ENCODE assay signal across 12 cellular contexts in genomic region chr6:7196019-7196402, GRCh38.
DNase-seq lines count a peak whose midpoint lies in the region; ATAC-seq and TF ChIP-seq lines count a peak whose summit lies in the region.
"Had no signal": no experiment of that assay in that cellular context is flagged by ENCODE, and none has a peak within 500 bp of the region (broad histone marks: within the 10 kb centered on the region; RNA-seq: fewer than 3 reads in every experiment).

No MANE protein-coding gene starts in this region.

- POLR2A ChIA-PET in Caco-2 (lab: Charles Lee) = no interaction called here

- peaks cover 44% of the 10 kb centered on the region for H3K36me3 Mint-ChIP-seq in Caco-2 (ENCODE audit: insufficient read depth, unreplicated experiment)

- no peaks in the 10 kb centered on the region for H3K27me3 Mint-ChIP-seq in Caco-2 (ENCODE audit: insufficient read depth, unreplicated experiment)
- H3K27me3 Mint-ChIP-seq: activated B cell treated with CpG ODN at 0.5 μM for 24 hours had no signal

- H3K4me3 ChIP-seq in Caco-2 (ENCODE audit: low read depth, low read length) (no peak overlapping the region), colonic mucosa (no peak overlapping the region), BE2C (ENCODE audit: low read depth, low read length) (no peak overlapping the region)
- H3K4me3 ChIP-seq: smooth muscle cell had no signal

- H3K4me1 ChIP-seq in Caco-2 (peaks cover 8% of the 10 kb centered on the region), colonic mucosa (peaks cover 3% of the 10 kb centered on the region), BE2C (no peaks in the 10 kb centered on the region)

- ATAC-seq in GM18511 (IDR thresholded peaks at IDR 0.05; ENCODE audit: unreplicated experiment) = no peak
- ATAC-seq in HG02981 (IDR thresholded peaks at IDR 0.05; ENCODE audit: unreplicated experiment) = no peak
- ATAC-seq: Panc1 had no signal

- H3K4me1 Mint-ChIP-seq in Caco-2 (ENCODE audit: low read depth, unreplicated experiment) = peaks cover 5% of the 10 kb centered on the region

- H3K9me3 Mint-ChIP-seq in Caco-2 (ENCODE audit: unreplicated experiment) = no peaks in the 10 kb centered on the region
- H3K9me3 Mint-ChIP-seq: activated B cell treated with CpG ODN at 0.5 μM for 24 hours had no signal

- CTCF ChIA-PET in Caco-2 (lab: Charles Lee) = no interaction called here

- no peaks in the 10 kb centered on the region for H3K9me3 ChIP-seq in Caco-2
- H3K9me3 ChIP-seq in KOPT-K1 (ENCODE audit: insufficient read depth, low read length, poor library complexity, severe bottlenecking) = no peaks in the 10 kb centered on the region
- H3K9me3 ChIP-seq in colonic mucosa = no peaks in the 10 kb centered on the region
- H3K9me3 ChIP-seq in BE2C = no peaks in the 10 kb centered on the region

- H3K9ac ChIP-seq in colonic mucosa (ENCODE audit: low read depth in 2 of 2, low read length in 2 of 2) = peak overlapping the region in 1 of 2 donors; percentile 73

- H3K27ac ChIP-seq in KOPT-K1 (ENCODE audit: low read depth, low read length, poor library complexity, severe bottlenecking) (peak overlapping the region; percentile 44), colonic mucosa (peak overlapping the region; percentile 46)

- DNase-seq in Caco-2 = no peak
- no peak for DNase-seq in colonic mucosa
- peak; percentile 25 for DNase-seq in myocyte (ENCODE audit: low read depth)
- no peak for DNase-seq in BE2C
- DNase-seq in effector CD4-positive, alpha-beta T cell = no peak
- DNase-seq: activated B cell treated with CpG ODN at 0.5 μM for 24 hours, NCI-H1436 had no signal

- intact Hi-C loops in Caco-2 (cut with micrococcal nuclease; ENCODE audit: unreplicated experiment) (no loop called here), colonic mucosa (cut with DNase I) (no loop called here)

- no TSS peak for BruUV-seq in Caco-2 (replicated peaks; lab: Mats Ljungman, UMichigan)

- TF ChIP-seq CTCF in Caco-2 (IDR thresholded peaks at IDR 0.05; ENCODE audit: insufficient read depth in 1 of 2, low read depth in 1 of 2, low read length in 1 of 2, severe bottlenecking in 1 of 2, unreplicated experiment in 1 of 2) (no peak), colonic mucosa (IDR thresholded peaks at IDR 0.05) (no peak), BE2C (IDR thresholded peaks at IDR 0.05; ENCODE audit: low read depth, low read length) (no peak)

- peak overlapping the region; percentile 60 for H3K27ac Mint-ChIP-seq in Caco-2 (ENCODE audit: unreplicated experiment)

- H3K4me3 Mint-ChIP-seq in Caco-2 (ENCODE audit: unreplicated experiment) = no peak overlapping the region
- H3K4me3 Mint-ChIP-seq: activated B cell treated with CpG ODN at 0.5 μM for 24 hours had no signal

- H3K36me3 ChIP-seq in Caco-2 (ENCODE audit: control insufficient read depth, insufficient read depth, low read length) (no peaks in the 10 kb centered on the region; the same call in 1 of the 2 replicates), KOPT-K1 (ENCODE audit: insufficient read depth, low read length) (peaks cover 35% of the 10 kb centered on the region), colonic mucosa (peaks cover 6% of the 10 kb centered on the region), BE2C (0 out of 2 replicates have a peak, but pooled peaks cover 3% of the 10 kb centered on the region)

- H3K27me3 ChIP-seq in Caco-2 (replicated peaks; ENCODE audit: control insufficient read depth, insufficient read depth, low read length) = no peaks in the 10 kb centered on the region
- H3K27me3 ChIP-seq in colonic mucosa = no peaks in the 10 kb centered on the region
- no peaks in the 10 kb centered on the region for H3K27me3 ChIP-seq in BE2C
